ENCODE assay signal across 8 cellular contexts in genomic region chr22:29883045-29883830, GRCh38. TPM values are rescaled to one million over a fixed set of nuclear protein-coding genes. Genes with fewer than 3 reads are reported as not detected.
DNase-seq lines count a peak whose midpoint lies in the region; TF ChIP-seq lines count a peak whose summit lies in the region.

Gene MTMR3, plus strand, starts transcription at chr22:29883174. Its CDS starts 87,886 bp downstream, at chr22:29971060.

- H2AFZ ChIP-seq in GM23248 (peak within 1 kb of the TSS; percentile 69), SK-N-SH (ENCODE audit: low read depth) (peak within 1 kb of the TSS; percentile 76; the same call in 1 of the 2 replicates)

- TF ChIP-seq CTCF in SK-N-SH (IDR thresholded peaks at IDR 0.05) = peak; percentile 52
- peak in 1 of 2 donors; percentile 49 for TF ChIP-seq CTCF in suprapubic skin (IDR thresholded peaks at IDR 0.05)

- H3K4me3 ChIP-seq in GM23248 = peak within 1 kb of the TSS; percentile 75
- peak within 1 kb of the TSS; percentile 71 to 89 for H3K4me3 ChIP-seq in SK-N-SH (ENCODE audit: low read depth in 2 of 2, low read length in 1 of 2)
- peak within 1 kb of the TSS; percentile 96 for H3K4me3 ChIP-seq in suprapubic skin

- H3F3A ChIP-seq in GM23248 (ENCODE audit: insufficient read depth) (0 out of 2 replicates have a peak, but pooled peaks cover 4% of the 10 kb centered on the region), SK-N-SH (replicated peaks; ENCODE audit: insufficient read depth) (peaks cover 4% of the 10 kb centered on the region)

- H3K9me2 ChIP-seq in GM23248 (ENCODE audit: insufficient read depth) = no peaks in the 10 kb centered on the region
- H3K9me2 ChIP-seq in SK-N-SH = no peaks in the 10 kb centered on the region

- H3K79me2 ChIP-seq in GM23248 (ENCODE audit: insufficient read depth) (peaks cover 49% of the 10 kb centered on the region), SK-N-SH (ENCODE audit: insufficient read depth) (peaks cover 48% of the 10 kb centered on the region)

- H3K4me2 ChIP-seq in GM23248 (ENCODE audit: unreplicated experiment) (peak within 1 kb of the TSS; percentile 90), SK-N-SH (peak within 1 kb of the TSS; percentile 86)

- H3K4me1 ChIP-seq in GM23248 (ENCODE audit: insufficient read depth) = peaks cover 20% of the 10 kb centered on the region; the same call in 1 of the 2 replicates
- H3K4me1 ChIP-seq in SK-N-SH (ENCODE audit: control insufficient read depth in 1 of 2, insufficient read depth in 2 of 2, low read depth in 1 of 2, low read length in 1 of 2) = peaks cover 8 to 19% of the 10 kb centered on the region in 2 experiments; a peak in 3 of 4 replicates
- H3K4me1 ChIP-seq in suprapubic skin = peaks cover 41% of the 10 kb centered on the region

- peak within 1 kb of the TSS; percentile 61 for H3K27ac ChIP-seq in GM23248
- H3K27ac ChIP-seq in SK-N-SH (ENCODE audit: low read depth in 2 of 2, low read length in 1 of 2) = peak within 1 kb of the TSS; percentile 88 to 95
- peak within 1 kb of the TSS; percentile 98 for H3K27ac ChIP-seq in suprapubic skin

- no peak for TF ChIP-seq EP300 in SK-N-SH (IDR thresholded peaks at IDR 0.05; ENCODE audit: borderline replicate concordance in 1 of 2, low read depth in 1 of 2, low read length in 1 of 2)
- TF ChIP-seq EP300 in suprapubic skin (IDR thresholded peaks at IDR 0.05) = no peak

- peak in 1 of 2 donors; percentile 65 for TF ChIP-seq POLR2A in suprapubic skin (IDR thresholded peaks at IDR 0.05)

- H3K27me3 ChIP-seq in GM23248 (replicated peaks; ENCODE audit: insufficient read depth) (no peaks in the 10 kb centered on the region), SK-N-SH (ENCODE audit: insufficient read depth) (no peaks in the 10 kb centered on the region), suprapubic skin (no peaks in the 10 kb centered on the region)

- no peaks in the 10 kb centered on the region for H3K9me3 ChIP-seq in GM23248 (ENCODE audit: low read depth)
- H3K9me3 ChIP-seq in SK-N-SH = no peaks in the 10 kb centered on the region
- no peaks in the 10 kb centered on the region for H3K9me3 ChIP-seq in suprapubic skin

- H3K9ac ChIP-seq in GM23248 (peak within 1 kb of the TSS; percentile 86), SK-N-SH (peak within 1 kb of the TSS; percentile 97)

- POLR2A ChIA-PET in SK-N-SH (lab: Yijun Ruan, JAX) = interaction anchor here (0.7 to 0.8 kb wide), 3 partner anchors 33 to 51 kb away, joined by 3 to 4 read pairs (median 4); partner anchors contain the start of gene ASCC2

- in situ Hi-C loops in GM23248 (cut with MboI) = no loop called here

- CTCF ChIA-PET in SK-N-SH (lab: Yijun Ruan, JAX) = interaction anchor here (0.6 to 1.3 kb wide), 8 partner anchors 9 to 205 kb away, joined by 3 to 6 read pairs (median 3); no protein-coding TSS in a partner anchor

- H3K36me3 ChIP-seq in GM23248 (ENCODE audit: low read depth) (no peaks in the 10 kb centered on the region), SK-N-SH (replicated peaks in 1 of 2; ENCODE audit: control insufficient read depth in 1 of 2, insufficient read depth in 2 of 2, low read length in 1 of 2) (peaks cover 0 to 8% of the 10 kb centered on the region in 2 experiments), suprapubic skin (no peaks in the 10 kb centered on the region)

- peak; percentile 96 for DNase-seq in Daoy (ENCODE audit: low read depth)
- peak; percentile 92 for DNase-seq in GM23248
- DNase-seq in M059J (ENCODE audit: low read depth) = peak; percentile 77
- DNase-seq in SK-N-SH = peak; percentile 90
- DNase-seq in activated naive CD4-positive, alpha-beta T cell treated with anti-CD3 and anti-CD28 coated beads, Interleukin-2, amount 50 U/mL, for 16 hours = peak; percentile 91
- DNase-seq in globus pallidus (ENCODE audit: low spot score) = peak; percentile 87
- peak; percentile 90 for DNase-seq in occipital lobe (lab: John Stamatoyannopoulos, UW)
- peak; percentile 94 to 95 for DNase-seq in suprapubic skin (ENCODE audit: low spot score in 2 of 2)

- 1% methylated on average over 48 to 57 of the region's 88 CpGs for WGBS in GM23248 (ENCODE audit: low coverage in 1 of 2, low lambda C conversion rate in 2 of 2, missing lambda C conversion rate in 2 of 2), 2 experiments
- 0% methylated on average over 34 of the region's 88 CpGs for WGBS in SK-N-SH (ENCODE audit: low lambda C conversion rate)
- 2% methylated on average over 31 of the region's 88 CpGs for WGBS in suprapubic skin

- peak; percentile 21; the same call in 1 of the 2 replicates for TF ChIP-seq RAD21 in SK-N-SH (IDR thresholded peaks at IDR 0.05; ENCODE audit: low read length)

- H4K20me1 ChIP-seq in GM23248 (ENCODE audit: insufficient read depth) (no peaks in the 10 kb centered on the region; the same call in 1 of the 2 replicates), SK-N-SH (ENCODE audit: insufficient read depth) (peaks cover 39% of the 10 kb centered on the region)

TF ChIP-seq in SK-N-SH, 30 proteins besides CTCF, POLR2A, EP300 and RAD21 (continues in another document):
- TF ChIP-seq, protein P1, sequence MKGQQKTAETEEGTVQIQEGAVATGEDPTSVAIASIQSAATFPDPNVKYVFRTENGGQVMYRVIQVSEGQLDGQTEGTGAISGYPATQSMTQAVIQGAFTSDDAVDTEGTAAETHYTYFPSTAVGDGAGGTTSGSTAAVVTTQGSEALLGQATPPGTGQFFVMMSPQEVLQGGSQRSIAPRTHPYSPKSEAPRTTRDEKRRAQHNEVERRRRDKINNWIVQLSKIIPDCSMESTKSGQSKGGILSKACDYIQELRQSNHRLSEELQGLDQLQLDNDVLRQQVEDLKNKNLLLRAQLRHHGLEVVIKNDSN (IDR thresholded peaks at IDR 0.05; ENCODE audit: borderline replicate concordance, low read depth) = no peak
- no peak; the same call in 1 of the 2 replicates for TF ChIP-seq TAF1 (IDR thresholded peaks at IDR 0.05; ENCODE audit: borderline replicate concordance, low read depth, low read length)
- TF ChIP-seq GABPA (IDR thresholded peaks at IDR 0.05; ENCODE audit: low read depth) = no peak
- TF ChIP-seq, protein P2, sequence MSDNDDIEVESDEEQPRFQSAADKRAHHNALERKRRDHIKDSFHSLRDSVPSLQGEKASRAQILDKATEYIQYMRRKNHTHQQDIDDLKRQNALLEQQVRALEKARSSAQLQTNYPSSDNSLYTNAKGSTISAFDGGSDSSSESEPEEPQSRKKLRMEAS (IDR thresholded peaks at IDR 0.05; ENCODE audit: low read depth) = 0 out of 2 replicates have a peak, but pooled peaks have one; percentile 33
- TF ChIP-seq RFX5 (IDR thresholded peaks at IDR 0.05; ENCODE audit: low read length) = no peak
- TF ChIP-seq, protein P3, sequence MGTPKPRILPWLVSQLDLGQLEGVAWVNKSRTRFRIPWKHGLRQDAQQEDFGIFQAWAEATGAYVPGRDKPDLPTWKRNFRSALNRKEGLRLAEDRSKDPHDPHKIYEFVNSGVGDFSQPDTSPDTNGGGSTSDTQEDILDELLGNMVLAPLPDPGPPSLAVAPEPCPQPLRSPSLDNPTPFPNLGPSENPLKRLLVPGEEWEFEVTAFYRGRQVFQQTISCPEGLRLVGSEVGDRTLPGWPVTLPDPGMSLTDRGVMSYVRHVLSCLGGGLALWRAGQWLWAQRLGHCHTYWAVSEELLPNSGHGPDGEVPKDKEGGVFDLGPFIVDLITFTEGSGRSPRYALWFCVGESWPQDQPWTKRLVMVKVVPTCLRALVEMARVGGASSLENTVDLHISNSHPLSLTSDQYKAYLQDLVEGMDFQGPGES (IDR thresholded peaks at IDR 0.05; ENCODE audit: low read depth, low read length) = no peak
- TF ChIP-seq JUND (IDR thresholded peaks at IDR 0.05) = no peak
- no peak for TF ChIP-seq NFIC (IDR thresholded peaks at IDR 0.05; ENCODE audit: borderline replicate concordance)
- TF ChIP-seq, protein P4, sequence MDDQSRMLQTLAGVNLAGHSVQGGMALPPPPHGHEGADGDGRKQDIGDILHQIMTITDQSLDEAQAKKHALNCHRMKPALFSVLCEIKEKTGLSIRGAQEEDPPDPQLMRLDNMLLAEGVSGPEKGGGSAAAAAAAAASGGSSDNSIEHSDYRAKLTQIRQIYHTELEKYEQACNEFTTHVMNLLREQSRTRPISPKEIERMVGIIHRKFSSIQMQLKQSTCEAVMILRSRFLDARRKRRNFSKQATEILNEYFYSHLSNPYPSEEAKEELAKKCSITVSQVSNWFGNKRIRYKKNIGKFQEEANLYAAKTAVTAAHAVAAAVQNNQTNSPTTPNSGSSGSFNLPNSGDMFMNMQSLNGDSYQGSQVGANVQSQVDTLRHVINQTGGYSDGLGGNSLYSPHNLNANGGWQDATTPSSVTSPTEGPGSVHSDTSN (IDR thresholded peaks at IDR 0.05) = no peak
- TF ChIP-seq ZBTB33 (IDR thresholded peaks at IDR 0.05; ENCODE audit: borderline replicate concordance, low read depth) = no peak
- no peak for TF ChIP-seq RXRA (IDR thresholded peaks at IDR 0.05; ENCODE audit: borderline replicate concordance, low read depth)
- no peak for TF ChIP-seq TEAD4 (IDR thresholded peaks at IDR 0.05; ENCODE audit: borderline replicate concordance, insufficient read depth)
- TF ChIP-seq FOSL2 (IDR thresholded peaks at IDR 0.05; ENCODE audit: borderline replicate concordance, low read depth) = no peak
- no peak for TF ChIP-seq FOXJ3 (CRISPR knock-in tag; IDR thresholded peaks at IDR 0.05)
- TF ChIP-seq SMC3 (IDR thresholded peaks at IDR 0.05; ENCODE audit: low read depth, low read length) = peak; percentile 24

RNA-seq across cellular contexts. Expression of gene MTMR3, which starts in this region (rescaled TPM):
- total RNA-seq in Daoy (2014; rRNA removed; shearing (Covaris generic)) = 11.8 and 12.2 TPM in 2 replicates
- total RNA-seq in GM23248 (2014; rRNA removed; shearing (Covaris generic)) = 22.2 and 50.3 TPM in 2 replicates
- polyA plus RNA-seq in GM23248 (2016; fragmentation: Nextera tagmentation; extraction: Ambion mirVana) (10.4 and 12.6 TPM in 2 replicates), SK-N-SH (2012; rRNA removed) (20.4 and 26.0 TPM in 2 replicates)
- 9.3 and 16.7 TPM in 2 replicates for total RNA-seq in M059J (2014; rRNA removed; shearing (Covaris generic))
- 10.1 and 11.9 TPM in 2 replicates for polyA plus RNA-seq in SK-N-SH (2012; cell fraction: cytosol; rRNA removed)
- 97.2 and 107 TPM in 2 replicates for polyA plus RNA-seq in SK-N-SH (2012; cell fraction: nucleus; rRNA removed)
- total RNA-seq in occipital lobe (72.7 TPM), suprapubic skin (100 to 1,000 TPM in 1 of 4 donors, 10 to 100 TPM in 3; 57.8 to 136 (median 66.0) TPM)

Comparison
In these comparisons a context has a peak if more than half of its experiments do, and no peak if none do; other contexts are left out.
1. Peak in every context shown above with its lines: DNase-seq, H3K4me3 ChIP-seq and H3K27ac ChIP-seq.